Comparison of ENCODE assay signal across 12 cellular contexts in the genomic region with DNA sequence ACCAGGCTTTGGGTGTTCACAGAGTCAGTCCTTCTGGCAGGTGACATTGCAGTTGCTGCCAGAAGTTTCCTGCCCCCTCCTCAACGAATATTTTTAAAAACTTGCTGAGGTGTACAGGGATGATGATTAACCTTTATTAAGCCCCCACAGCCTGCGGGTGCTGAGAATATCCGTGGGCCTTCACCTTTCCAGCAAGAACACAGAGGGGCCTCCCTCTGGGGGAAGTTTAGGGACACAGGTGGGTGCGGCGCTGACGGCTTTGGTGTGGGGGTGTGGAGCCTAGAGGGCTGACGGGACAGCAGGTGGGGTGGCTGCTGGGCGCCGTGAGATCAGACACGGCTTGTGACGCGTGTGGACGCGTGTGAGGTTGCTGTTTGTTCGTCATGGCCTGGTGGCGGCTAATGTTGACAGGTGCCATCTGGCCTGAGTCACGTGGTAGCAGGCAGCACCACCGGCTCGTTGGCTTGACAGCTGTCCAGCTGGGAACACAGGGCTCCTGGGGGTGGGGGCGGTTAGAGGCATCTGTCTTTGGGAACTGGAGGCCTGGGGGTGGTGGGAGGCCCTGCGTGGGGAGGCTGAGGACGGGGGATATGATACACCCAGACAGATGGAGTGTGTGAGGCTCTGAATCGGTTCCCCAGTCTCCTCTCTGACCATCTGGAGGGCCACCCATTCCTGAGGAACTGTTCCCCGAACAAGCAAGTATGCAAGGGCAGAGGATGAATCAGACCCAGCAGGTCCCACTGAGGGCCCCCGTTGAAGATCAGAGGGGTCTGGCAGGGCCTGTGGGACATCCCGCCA. TPM values are rescaled to one million over a fixed set of nuclear protein-coding genes. Genes with fewer than 3 reads are reported as not detected.
DNase-seq lines count a peak whose midpoint lies in the region; ATAC-seq and TF ChIP-seq lines count a peak whose summit lies in the region.
"Had no signal": no experiment of that assay in that cellular context is flagged by ENCODE, and none has a peak within 500 bp of the region (broad histone marks: within the 10 kb centered on the region; RNA-seq: fewer than 3 reads in every experiment).

No MANE protein-coding gene starts in this region.

- no peaks in the 10 kb centered on the region for H4K20me1 ChIP-seq in IMR-90 (ENCODE audit: insufficient read depth, low read length)

- DNase-seq in Ammon's horn (ENCODE audit: low spot score) (peak; percentile 34), IMR-90 (peak; percentile 61), NCI-H82 treated with DMSO at 0.1 percent for 48 hours (lab: John Stamatoyannopoulos, UW; ENCODE audit: unreplicated experiment) (peak; percentile 79), left ventricle myocardium superior (no peak)
- no peak for DNase-seq in stimulated activated CD4-positive, alpha-beta T cell treated with anti-CD3 and anti-CD28 coated beads, Interleukin-15, amount 100 ng/mL, for 24 hours
- DNase-seq: HCEC 1CT, islet precursor cell, PC-3, sigmoid colon had no signal

- H3K56ac ChIP-seq in IMR-90 (ENCODE audit: extremely low read depth, insufficient read depth, low read length), result no peak overlapping the region

- no peak overlapping the region for H2BK15ac ChIP-seq in IMR-90 (ENCODE audit: low read depth, low read length)

- POLR2A ChIA-PET in IMR-90 (lab: Charles Lee; ENCODE audit: unreplicated experiment), result no interaction called here

- no peaks in the 10 kb centered on the region for H3K79me1 ChIP-seq in IMR-90 (ENCODE audit: low read depth in 1 of 2, low read length in 2 of 2)

- no peaks in the 10 kb centered on the region for H3K36me3 ChIP-seq in IMR-90 (ENCODE audit: control insufficient read depth, insufficient read depth, low read length)
- H3K36me3 ChIP-seq: sigmoid colon had no signal

- intact Hi-C loops in IMR-90 (cut with micrococcal nuclease) (no loop called here), left ventricle myocardium superior (cut with micrococcal nuclease) (no loop called here)

- ATAC-seq in IMR-90 (ENCODE audit: low read depth) (peak; percentile 24; the same call in 1 of the 2 replicates), left ventricle myocardium superior (peak; percentile 10), HG03565 (IDR thresholded peaks at IDR 0.05; ENCODE audit: unreplicated experiment) (no peak), HG03139 (IDR thresholded peaks at IDR 0.05; ENCODE audit: unreplicated experiment) (no peak), HG03097 (IDR thresholded peaks at IDR 0.05; ENCODE audit: low FRiP score, unreplicated experiment) (no peak)
- ATAC-seq: PC-3 had no signal

- H3K9ac ChIP-seq in IMR-90 (ENCODE audit: low read depth, low read length), result no peak overlapping the region

- H3K9me1 ChIP-seq in IMR-90 (ENCODE audit: insufficient read depth, low read length), result no peaks in the 10 kb centered on the region; the same call in 1 of the 2 replicates

- H3K23ac ChIP-seq in IMR-90 (ENCODE audit: low read depth, low read length), result no peak overlapping the region

- no peak overlapping the region for H3K4ac ChIP-seq in IMR-90 (ENCODE audit: low read depth, low read length)

- no peak overlapping the region for H2AK5ac ChIP-seq in IMR-90 (ENCODE audit: low read depth, low read length)

- no peaks in the 10 kb centered on the region for H3K9me3 ChIP-seq in IMR-90 (ENCODE audit: control insufficient read depth, insufficient read depth, low read length)
- H3K9me3 ChIP-seq: sigmoid colon had no signal

- no peak overlapping the region for H2BK120ac ChIP-seq in IMR-90 (ENCODE audit: low read depth, low read length)

- WGBS in IMR-90 (ENCODE audit: extremely low coverage in 2 of 2, insufficient read length in 1 of 2), 2 experiments, result 36% methylated on average over 11 of the region's 26 CpGs; no CpG with 5 or more reads in 1 of the 2 experiments

- peak overlapping the region; percentile 13 for H2AK9ac ChIP-seq in IMR-90 (replicated peaks; ENCODE audit: low read depth, low read length, poor library complexity)

- no TSS peak for BruUV-seq in IMR-90 (replicated peaks; lab: Mats Ljungman, UMichigan)

- no peak overlapping the region for H2BK5ac ChIP-seq in IMR-90 (ENCODE audit: low read depth, low read length, poor library complexity, severe bottlenecking)

- in situ Hi-C loops in IMR-90 (cut with MboI; ENCODE audit: low sequenced_read_pairs), result no loop called here

- H4K8ac ChIP-seq in IMR-90 (ENCODE audit: low read depth in 2 of 2, low read length in 2 of 2), result no peak overlapping the region

- H4K91ac ChIP-seq in IMR-90 (ENCODE audit: insufficient read depth, low read depth, low read length), result no peak overlapping the region

- TF ChIP-seq CTCF in IMR-90 (conservative IDR thresholded peaks at IDR 0.05; ENCODE audit: low read depth, low read length), result no peak

- H2BK20ac ChIP-seq in IMR-90 (ENCODE audit: low read depth, low read length), result no peak overlapping the region

- H3K4me1 ChIP-seq in IMR-90 (ENCODE audit: control insufficient read depth, insufficient read depth, low read length), result peaks cover 3% of the 10 kb centered on the region; the same call in 1 of the 2 replicates

- CTCF ChIA-PET in IMR-90 (lab: Yijun Ruan, JAX), result no interaction called here

- H3K18ac ChIP-seq in IMR-90 (ENCODE audit: low read depth, low read length), result no peak overlapping the region

- H2AFZ ChIP-seq in IMR-90 (replicated peaks; ENCODE audit: low read length, poor library complexity), result peak overlapping the region; percentile 56

- H3K4me3 ChIP-seq in IMR-90 (ENCODE audit: insufficient read depth, low read depth, low read length), result no peak overlapping the region
- H3K4me3 ChIP-seq: sigmoid colon had no signal

- peaks cover 17% of the 10 kb centered on the region for H3K27me3 ChIP-seq in IMR-90 (ENCODE audit: control insufficient read depth, insufficient read depth, low read length)
- H3K27me3 ChIP-seq: sigmoid colon had no signal

- H3K14ac ChIP-seq in IMR-90 (replicated peaks; ENCODE audit: low read depth, low read length), result no peak overlapping the region

- H3K4me2 ChIP-seq in IMR-90 (ENCODE audit: low read depth, low read length), result no peak overlapping the region

- dilution Hi-C loops in IMR-90 (cut with HindIII; ENCODE audit: low sequenced_read_pairs, unreplicated experiment), result no loop called here

- no peak overlapping the region for H3K27ac ChIP-seq in IMR-90 (ENCODE audit: insufficient read depth, low read length)
- H3K27ac ChIP-seq: sigmoid colon had no signal

- H4K5ac ChIP-seq in IMR-90 (ENCODE audit: low read depth, low read length), result no peak overlapping the region

- TF ChIP-seq POLR2A in IMR-90 (IDR thresholded peaks at IDR 0.05; ENCODE audit: low read depth, low read length), result no peak

- no peak for TF ChIP-seq RAD21 in IMR-90 (IDR thresholded peaks at IDR 0.05; ENCODE audit: low read length)

TF ChIP-seq in IMR-90, 13 proteins besides CTCF, POLR2A, EP300 and RAD21:
- no peak for TF ChIP-seq FOS (IDR thresholded peaks at IDR 0.05; ENCODE audit: low read depth, low read length)
- peak; percentile 64 for TF ChIP-seq USF2 (IDR thresholded peaks at IDR 0.05; ENCODE audit: low read depth, low read length)
TF ChIP-seq in IMR-90: peak in this region for 1.

RNA-seq across cellular contexts. Expression of gene LRRC10B, which starts 12.5 kb away (rescaled TPM):
- total RNA-seq in IMR-90 (2012; rRNA removed) (not detected in 2 replicates), left ventricle myocardium superior (0.45 TPM)
- not detected in 2 replicates for polyA plus RNA-seq in IMR-90 (2012; rRNA removed)
- 0.02 TPM in 1 of 2 replicates, not detected in the other for polyA plus RNA-seq in IMR-90 (2012; cell fraction: cytosol; rRNA removed)
- not detected in 2 replicates for polyA plus RNA-seq in IMR-90 (2012; cell fraction: nucleus; rRNA removed; ENCODE audit: low replicate concordance)

Comparison
In these comparisons a context has a peak if more than half of its experiments do, and no peak if none do; other contexts are left out.
1. DNase-seq: peak in Ammon's horn (single experiment), IMR-90 (single experiment) and NCI-H82 treated with DMSO at 0.1 percent for 48 hours (single experiment); none in left ventricle myocardium superior (single experiment) and stimulated activated CD4-positive, alpha-beta T cell treated with anti-CD3 and anti-CD28 coated beads, Interleukin-15, amount 100 ng/mL, for 24 hours (single experiment).
2. ATAC-seq: peak in IMR-90 (single experiment) and left ventricle myocardium superior (single experiment); none in HG03565 (single experiment), HG03139 (single experiment) and HG03097 (single experiment).